In the genomic region with DNA sequence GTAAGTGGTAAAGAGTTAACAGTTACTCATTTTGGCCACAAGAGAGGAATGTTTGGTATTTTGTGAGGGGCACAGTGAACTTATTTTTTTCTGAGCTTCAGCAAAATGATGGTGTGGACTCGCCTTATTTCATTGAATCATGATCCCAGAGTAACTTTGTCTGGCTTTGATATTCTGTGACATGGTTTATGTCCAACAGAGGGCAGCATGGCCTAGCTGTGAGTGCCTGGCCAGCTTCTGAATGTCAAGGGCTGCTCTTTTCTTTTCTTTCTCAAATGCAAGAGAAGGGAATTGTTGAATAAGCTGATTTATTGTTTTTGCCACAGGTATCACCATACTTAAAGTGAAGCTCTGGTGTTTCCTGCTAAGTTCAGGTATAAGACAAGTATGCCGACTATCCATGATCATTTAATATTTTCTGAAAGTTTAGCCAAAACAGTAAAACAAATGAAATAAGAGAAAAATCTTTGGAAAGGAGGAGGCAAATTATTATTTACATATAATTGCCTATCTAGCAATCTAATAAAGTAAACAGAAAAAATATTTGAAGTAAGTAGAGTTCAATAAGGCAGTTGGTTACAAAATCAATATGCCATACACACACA, we compare ENCODE assay signal across 8 cellular contexts. TPM values are rescaled to one million over a fixed set of nuclear protein-coding genes. Genes with fewer than 3 reads are reported as not detected.
DNase-seq lines count a peak whose midpoint lies in the region; ATAC-seq and TF ChIP-seq lines count a peak whose summit lies in the region.

No MANE protein-coding gene starts in this region.

- DNase-seq in COR-L47 (lab: John Stamatoyannopoulos, UW) (peak; percentile 36), HPDE6-E6E7 (ENCODE audit: extremely low spot score) (peak; percentile 29), SHP77 (lab: John Stamatoyannopoulos, UW) (peak; percentile 14 to 18), fibroblast of mammary gland (ENCODE audit: low read depth) (peak; percentile 50), osteoblast (ENCODE audit: insufficient read length, low spot score, missing footprints) (no peak)

- TF ChIP-seq CTCF in fibroblast of mammary gland (conservative IDR thresholded peaks at IDR 0.05; ENCODE audit: control insufficient read depth, insufficient read depth, low read depth, low read length) (peak; percentile 70), osteoblast (IDR thresholded peaks at IDR 0.05; ENCODE audit: extremely low read depth, low read depth, low read length) (peak; percentile 77)

- no peak overlapping the region for H2AFZ ChIP-seq in osteoblast (ENCODE audit: low read length)

- ATAC-seq in HG03460 (IDR thresholded peaks at IDR 0.05; ENCODE audit: unreplicated experiment): no peak
- ATAC-seq in GM19023 (IDR thresholded peaks at IDR 0.05; ENCODE audit: unreplicated experiment): no peak
- no peak for ATAC-seq in HG03039 (IDR thresholded peaks at IDR 0.05; ENCODE audit: unreplicated experiment)

- peaks cover 5% of the 10 kb centered on the region for H4K20me1 ChIP-seq in osteoblast (ENCODE audit: insufficient read depth, low read length)

- peaks cover 9% of the 10 kb centered on the region for H3K36me3 ChIP-seq in osteoblast (ENCODE audit: insufficient read depth, low read length)

- no peaks in the 10 kb centered on the region for H3K4me1 ChIP-seq in osteoblast (ENCODE audit: insufficient read depth, low read length)

- no peaks in the 10 kb centered on the region for H3K9me3 ChIP-seq in osteoblast (ENCODE audit: low read depth, low read length)

- H3K4me2 ChIP-seq in osteoblast (ENCODE audit: insufficient read depth, low read length): no peak overlapping the region

- H3K4me3 ChIP-seq in fibroblast of mammary gland (ENCODE audit: control insufficient read depth, low read depth, low read length) (no peak overlapping the region), osteoblast (ENCODE audit: insufficient read depth, low read length) (no peak overlapping the region)

- H3K27me3 ChIP-seq in osteoblast (ENCODE audit: insufficient read depth, low read length): no peaks in the 10 kb centered on the region

- H3K79me2 ChIP-seq in osteoblast (ENCODE audit: insufficient read depth, low read length): no peaks in the 10 kb centered on the region

- H3K27ac ChIP-seq in osteoblast (ENCODE audit: low read depth, low read length): no peak overlapping the region

RNA-seq across cellular contexts. Expression of gene MRPL22, which starts 31.7 kb away (rescaled TPM):
- 13.3 and 17.4 TPM in 2 replicates for total RNA-seq in osteoblast

RNA-seq across cellular contexts. Expression of gene GEMIN5, which starts 34.6 kb away (rescaled TPM):
- total RNA-seq in osteoblast: 10.3 and 11.6 TPM in 2 replicates

RNA-seq across cellular contexts. Expression of gene KIF4B, which starts 41.0 kb away (rescaled TPM):
- not detected in 2 replicates for total RNA-seq in osteoblast
